Comparison of ENCODE assay signal across 18 cellular contexts in the genomic region with DNA sequence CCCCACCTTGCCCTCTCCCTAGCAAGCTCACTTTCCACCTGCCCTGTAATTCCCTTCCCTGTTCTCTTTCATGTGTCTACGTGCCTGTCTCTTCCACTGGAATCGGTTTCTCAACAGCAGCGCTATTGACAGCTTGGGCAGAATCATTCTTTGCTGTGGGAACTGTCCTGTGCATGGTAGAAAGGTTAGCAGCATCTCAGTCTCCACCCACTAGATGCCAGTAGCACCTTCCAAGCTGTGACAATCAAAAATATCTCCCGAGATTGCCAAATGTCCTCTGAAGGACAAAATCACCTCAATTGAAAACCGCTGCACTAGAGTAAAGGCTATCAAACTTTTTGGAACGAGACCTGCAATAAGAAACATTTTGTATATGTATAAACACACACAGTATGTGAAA.
"Had no signal": no experiment of that assay in that cellular context is flagged by ENCODE, and none has a peak within 500 bp of the region (broad histone marks: within the 10 kb centered on the region; RNA-seq: fewer than 3 reads in every experiment).

No MANE protein-coding gene starts in this region.

- ATAC-seq: gastroesophageal sphincter; left lobe of liver; naive thymus-derived CD4-positive, alpha-beta T cell; psoas muscle had no signal

- H3K4me3 ChIP-seq: dorsolateral prefrontal cortex, esophagus squamous epithelium, gastroesophageal sphincter, psoas muscle had no signal

- DNase-seq: cortex of kidney; effector memory CD4-positive, alpha-beta T cell; esophagus squamous epithelium; foreskin fibroblast; islet precursor cell; mammary epithelial cell; naive thymus-derived CD4-positive, alpha-beta T cell; nephron progenitor cell; psoas muscle; retina; small intestine; stimulated activated CD4-positive, alpha-beta T cell treated with anti-CD3 and anti-CD28 coated beads, Interleukin-12 subunit alpha, Interleukin-12 subunit beta, amount 100 ng/mL, for 4 hours; stimulated activated CD4-positive, alpha-beta T cell treated with anti-CD3 and anti-CD28 coated beads, Interleukin-2, amount 100 ng/mL, for 48 hours; stimulated activated naive CD4-positive, alpha-beta T cell treated with Interleukin-2 at 50 U/mL for 16 hours; trophoblast cell had no signal
